Comparison of ENCODE assay signal across 1 cellular context in genomic region chr9:128552744-128553221, GRCh38.
TF ChIP-seq lines count a peak whose summit lies in the region.

No MANE protein-coding gene starts in this region.

TF ChIP-seq in HepG2, 621 proteins besides CTCF, POLR2A, EP300 and RAD21 (continued from another document):
- TF ChIP-seq KAT7 (CRISPR knock-in tag; IDR thresholded peaks at IDR 0.05; ENCODE audit: borderline replicate concordance) (peak; percentile 33; the same call in 1 of the 2 replicates), ZNF468 (CRISPR knock-in tag; IDR thresholded peaks at IDR 0.05) (no peak), ASH2L (IDR thresholded peaks at IDR 0.05; ENCODE audit: insufficient read length, low read depth, low read length) (peak; percentile 33), RXRA (CRISPR knock-in tag; IDR thresholded peaks at IDR 0.05) (peak; percentile 57; the same call in 1 of the 2 replicates), ZNF503 (CRISPR knock-in tag; IDR thresholded peaks at IDR 0.05) (no peak), BATF2 (CRISPR knock-in tag; IDR thresholded peaks at IDR 0.05) (0 out of 2 replicates have a peak, but pooled peaks have one; percentile 75), PHF8 (CRISPR knock-in tag; IDR thresholded peaks at IDR 0.05) (peak; percentile 7; the same call in 1 of the 2 replicates)
